ENCODE assay signal across 19 cellular contexts in the genomic region with DNA sequence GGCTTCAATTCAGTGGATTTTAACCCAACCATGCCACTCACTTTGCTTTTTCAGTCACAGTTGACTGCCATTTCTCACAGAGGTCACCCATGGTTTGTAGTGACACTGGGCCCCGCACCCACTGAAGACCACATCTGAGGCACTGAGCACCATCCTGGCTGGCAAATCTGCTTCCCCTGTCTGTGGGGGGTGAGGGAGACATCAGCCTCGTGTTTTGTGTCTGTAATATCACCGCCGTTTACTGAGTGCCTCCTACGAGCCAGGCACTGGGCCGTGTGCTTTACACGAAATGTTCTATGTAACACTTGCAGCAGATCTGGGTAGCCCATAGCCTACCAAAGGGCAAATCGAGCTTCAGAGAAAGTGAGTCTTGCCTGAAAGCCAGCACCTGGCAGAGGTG.
DNase-seq lines count a peak whose midpoint lies in the region; ATAC-seq and TF ChIP-seq lines count a peak whose summit lies in the region.
"Had no signal": no experiment of that assay in that cellular context is flagged by ENCODE, and none has a peak within 500 bp of the region (broad histone marks: within the 10 kb centered on the region; RNA-seq: fewer than 3 reads in every experiment).

No MANE protein-coding gene starts in this region.

- no peak overlapping the region for H3K4me3 ChIP-seq in OCI-LY1 (ENCODE audit: low read depth, low read length, poor library complexity, severe bottlenecking)

- H3K27ac ChIP-seq in OCI-LY1 (ENCODE audit: low read depth, low read length, poor library complexity, severe bottlenecking): peak overlapping the region; percentile 72
- H3K27ac ChIP-seq: C4-2B had no signal

- peaks cover 38% of the 10 kb centered on the region for H3K4me1 ChIP-seq in OCI-LY1 (ENCODE audit: insufficient read depth, low read length, severe bottlenecking)

- H3K27me3 Mint-ChIP-seq in stimulated activated naive CD8-positive, alpha-beta T cell treated with anti-CD3 and anti-CD28 coated beads, Interleukin-15, Interleukin-2, amounts not matched to agents 100 ng/mL and 50 ng/mL, for 24 hours: no peaks in the 10 kb centered on the region
- H3K27me3 Mint-ChIP-seq: CD8-positive, alpha-beta memory T cell had no signal

- no peaks in the 10 kb centered on the region for H3K9me3 Mint-ChIP-seq in stimulated activated naive CD8-positive, alpha-beta T cell treated with anti-CD3 and anti-CD28 coated beads, Interleukin-15, Interleukin-2, amounts not matched to agents 100 ng/mL and 50 ng/mL, for 24 hours
- H3K9me3 Mint-ChIP-seq: CD8-positive, alpha-beta memory T cell had no signal

- TF ChIP-seq CTCF in OCI-LY1 (IDR thresholded peaks at IDR 0.05; ENCODE audit: low read length): no peak

- H3K4me3 Mint-ChIP-seq in stimulated activated naive CD8-positive, alpha-beta T cell treated with anti-CD3 and anti-CD28 coated beads, Interleukin-15, Interleukin-2, amounts not matched to agents 100 ng/mL and 50 ng/mL, for 24 hours: no peak overlapping the region
- H3K4me3 Mint-ChIP-seq: CD8-positive, alpha-beta memory T cell had no signal

- H3K79me2 ChIP-seq in OCI-LY1 (ENCODE audit: insufficient read depth, low read length): no peaks in the 10 kb centered on the region

- H4K20me1 ChIP-seq in OCI-LY1 (ENCODE audit: insufficient read depth, low read length): no peaks in the 10 kb centered on the region

- H3F3A ChIP-seq in OCI-LY1 (ENCODE audit: insufficient read depth, low read length): no peaks in the 10 kb centered on the region

- H3K27ac Mint-ChIP-seq in stimulated activated naive CD8-positive, alpha-beta T cell treated with anti-CD3 and anti-CD28 coated beads, Interleukin-15, Interleukin-2, amounts not matched to agents 100 ng/mL and 50 ng/mL, for 24 hours: peak overlapping the region; percentile 31
- H3K27ac Mint-ChIP-seq: CD8-positive, alpha-beta memory T cell had no signal

- H3K4me1 Mint-ChIP-seq in stimulated activated naive CD8-positive, alpha-beta T cell treated with anti-CD3 and anti-CD28 coated beads, Interleukin-15, Interleukin-2, amounts not matched to agents 100 ng/mL and 50 ng/mL, for 24 hours (ENCODE audit: low read depth): peaks cover 11% of the 10 kb centered on the region

- ATAC-seq in stimulated activated naive CD8-positive, alpha-beta T cell treated with anti-CD3 and anti-CD28 coated beads, Interleukin-15, Interleukin-2, amounts not matched to agents 100 U/mL and 50 U/mL, for 24 hours: no peak
- ATAC-seq: Right ventricle myocardium inferior had no signal

- peaks cover 58% of the 10 kb centered on the region for H3K36me3 Mint-ChIP-seq in stimulated activated naive CD8-positive, alpha-beta T cell treated with anti-CD3 and anti-CD28 coated beads, Interleukin-15, Interleukin-2, amounts not matched to agents 100 ng/mL and 50 ng/mL, for 24 hours (ENCODE audit: low read depth)

- no peak overlapping the region for H2AFZ ChIP-seq in OCI-LY1 (ENCODE audit: low read length)

- H3K27me3 ChIP-seq in OCI-LY1 (ENCODE audit: insufficient read depth, low read length): no peaks in the 10 kb centered on the region

- peak overlapping the region; percentile 19; the same call in 1 of the 2 replicates for H3K9ac ChIP-seq in OCI-LY1 (ENCODE audit: low read length)

- DNase-seq in stimulated activated naive CD8-positive, alpha-beta T cell treated with anti-CD3 and anti-CD28 coated beads, Interleukin-15, Interleukin-2, amounts not matched to agents 100 U/mL and 50 U/mL, for 24 hours: no peak
- DNase-seq in mesenteric fat pad (ENCODE audit: low spot score): peak; percentile 39
- DNase-seq in NCI-H2029 (lab: John Stamatoyannopoulos, UW): no peak
- DNase-seq in AML-193 (lab: John Stamatoyannopoulos, UW): no peak
- DNase-seq in A172 (ENCODE audit: low spot score): no peak
- DNase-seq: ACHN; Calu3; CD8-positive, alpha-beta memory T cell; DMS153; GF-D8; KG1; NCI-H1105; NCI-H1694; NCI-H446 treated with DMSO at 0.1 percent for 48 hours; NCI-H526 treated with DMSO at 0.1 percent for 48 hours had no signal

- H3K9me3 ChIP-seq in OCI-LY1 (ENCODE audit: low read length): no peaks in the 10 kb centered on the region

- peak overlapping the region; percentile 3; the same call in 1 of the 2 replicates for H3K4me2 ChIP-seq in OCI-LY1 (ENCODE audit: low read length)

- no peaks in the 10 kb centered on the region for H3K9me2 ChIP-seq in OCI-LY1 (ENCODE audit: low read depth, low read length)

- H3K36me3 ChIP-seq in OCI-LY1 (ENCODE audit: insufficient read depth, low read length): peaks cover 38% of the 10 kb centered on the region
